1 cellular context compared by ENCODE assay signal in genomic region chr22:21624120-21624879, GRCh38.
TF ChIP-seq lines count a peak whose summit lies in the region.

No MANE protein-coding gene starts in this region.

TF ChIP-seq in HepG2, 621 proteins besides CTCF, POLR2A, EP300 and RAD21:
- TF ChIP-seq ZBTB40 (IDR thresholded peaks at IDR 0.05) = no peak
- TF ChIP-seq ZBTB40 (CRISPR knock-in tag; IDR thresholded peaks at IDR 0.05) = no peak
- peak; percentile 29; the same call in 1 of the 2 replicates for TF ChIP-seq KDM2A (CRISPR knock-in tag; IDR thresholded peaks at IDR 0.05; ENCODE audit: borderline replicate concordance, low read depth)
- peak; percentile 42; the same call in 1 of the 2 replicates for TF ChIP-seq SMC3 (IDR thresholded peaks at IDR 0.05; ENCODE audit: low read length)
- TF ChIP-seq POLR2G (IDR thresholded peaks at IDR 0.05; ENCODE audit: low read depth, low read length) = peak; percentile 49; the same call in 1 of the 2 replicates
- TF ChIP-seq ZNF512 (CRISPR knock-in tag; IDR thresholded peaks at IDR 0.05) = no peak
- 0 out of 2 replicates have a peak, but pooled peaks have one; percentile 14 for TF ChIP-seq ZC3H4 (CRISPR knock-in tag; IDR thresholded peaks at IDR 0.05; ENCODE audit: borderline replicate concordance)
- peak; percentile 15 for TF ChIP-seq TEAD3 (CRISPR knock-in tag; optimal IDR thresholded peaks at IDR 0.05; ENCODE audit: borderline replicate concordance)
- TF ChIP-seq ZBTB20 (CRISPR knock-in tag; IDR thresholded peaks at IDR 0.05; ENCODE audit: borderline replicate concordance, low read depth) = 0 out of 2 replicates have a peak, but pooled peaks have one; percentile 25
- TF ChIP-seq KAT8 (CRISPR knock-in tag; IDR thresholded peaks at IDR 0.05) = 0 out of 2 replicates have a peak, but pooled peaks have one; percentile 11
- TF ChIP-seq HOXA7 (CRISPR knock-in tag; IDR thresholded peaks at IDR 0.05) = no peak
- no peak for TF ChIP-seq PRDM10 (CRISPR knock-in tag; IDR thresholded peaks at IDR 0.05; ENCODE audit: low read depth)
- peak; percentile 29 for TF ChIP-seq RBM22 (optimal IDR thresholded peaks at IDR 0.05; ENCODE audit: low read length)
- no peak for TF ChIP-seq CEBPG (CRISPR knock-in tag; IDR thresholded peaks at IDR 0.05)
- no peak for TF ChIP-seq ZNF678 (CRISPR knock-in tag; IDR thresholded peaks at IDR 0.05)
- TF ChIP-seq ARID4A (CRISPR knock-in tag; IDR thresholded peaks at IDR 0.05; ENCODE audit: borderline replicate concordance) = no peak
- TF ChIP-seq STAG1 (CRISPR knock-in tag; IDR thresholded peaks at IDR 0.05) = 0 out of 2 replicates have a peak, but pooled peaks have one; percentile 14
- no peak for TF ChIP-seq GATAD1 (CRISPR knock-in tag; IDR thresholded peaks at IDR 0.05)
- no peak for TF ChIP-seq HOXA5 (CRISPR knock-in tag; IDR thresholded peaks at IDR 0.05)
TF ChIP-seq in HepG2: peak in this region for 9.
